ENCODE assay signal across 12 cellular contexts in genomic region chr13:46100191-46100877, GRCh38. TPM values are rescaled to one million over a fixed set of nuclear protein-coding genes. Genes with fewer than 3 reads are reported as not detected.
DNase-seq lines count a peak whose midpoint lies in the region; ATAC-seq and TF ChIP-seq lines count a peak whose summit lies in the region.
"Had no signal": no experiment of that assay in that cellular context is flagged by ENCODE, and none has a peak within 500 bp of the region (broad histone marks: within the 10 kb centered on the region; RNA-seq: fewer than 3 reads in every experiment).

No MANE protein-coding gene starts in this region.

- no peak for TF ChIP-seq POLR2A in esophagus squamous epithelium (IDR thresholded peaks at IDR 0.05)

- ATAC-seq in HG02759 (IDR thresholded peaks at IDR 0.05; ENCODE audit: unreplicated experiment) (peak; percentile 50), left lobe of liver (peak; percentile 36), GM18498 (IDR thresholded peaks at IDR 0.05; ENCODE audit: unreplicated experiment) (no peak)

- no peaks in the 10 kb centered on the region for H3K36me3 ChIP-seq in esophagus squamous epithelium

- H3K27ac ChIP-seq in esophagus squamous epithelium: no peak overlapping the region

- H3K27me3 ChIP-seq in esophagus squamous epithelium: peaks cover 0 to 5% (median 0%) of the 10 kb centered on the region in 4 donors

- H3K4me3 ChIP-seq in GM12865 (ENCODE audit: low read depth, low read length) (no peak overlapping the region), esophagus squamous epithelium (no peak overlapping the region)

- WGBS in esophagus squamous epithelium, 2 donors: 85 to 93% methylated on average over 3 of the region's 3 CpGs

- no peaks in the 10 kb centered on the region for H3K4me1 ChIP-seq in esophagus squamous epithelium

- intact Hi-C loops in esophagus squamous epithelium (cut with DNase I): no loop called here

- TF ChIP-seq CTCF in GM12865 (IDR thresholded peaks at IDR 0.05; ENCODE audit: insufficient read depth, low read depth, low read length, missing control alignments) (no peak), esophagus squamous epithelium (IDR thresholded peaks at IDR 0.05) (no peak)

- DNase-seq in GM12865 (ENCODE audit: low read depth) (peak; percentile 47), RPMI7951 (ENCODE audit: low read depth) (peak; percentile 8), left lobe of liver (ENCODE audit: low spot score) (no peak), ureter (ENCODE audit: low spot score) (no peak), NAMALWA (ENCODE audit: low spot score) (no peak), esophagus squamous epithelium (lab: John Stamatoyannopoulos, UW) (no peak)
- DNase-seq: immature natural killer cell, NCI-H187, T1000 had no signal

- H3K9me3 ChIP-seq in esophagus squamous epithelium: no peaks in the 10 kb centered on the region

RNA-seq across cellular contexts. Expression of gene CPB2, which starts 4.5 kb away (rescaled TPM):
- not detected in 2 replicates for total RNA-seq in RPMI7951 (2014; rRNA removed; shearing (Covaris generic))
- total RNA-seq in left lobe of liver (607 TPM), ureter (not detected), esophagus squamous epithelium (not detected)
- total RNA-seq: Daoy had no signal

RNA-seq across cellular contexts. Expression of gene ZC3H13, which starts 47.8 kb away (rescaled TPM):
- 11.1 and 13.4 TPM in 2 replicates for total RNA-seq in RPMI7951 (2014; rRNA removed; shearing (Covaris generic))
- total RNA-seq in left lobe of liver (46.7 TPM), ureter (53.4 TPM), esophagus squamous epithelium (10 to 100 TPM; 12.4 to 28.8 (median 15.3) TPM)

Comparison
In these comparisons a context has a peak if more than half of its experiments do, and no peak if none do; other contexts are left out.
1. DNase-seq: peak in GM12865 (single experiment) and RPMI7951 (single experiment); none in left lobe of liver (single experiment), ureter (single experiment), NAMALWA (single experiment) and esophagus squamous epithelium (single experiment).
2. RNA of gene CPB2, which starts 4.5 kb away (total RNA-seq): 607 TPM in left lobe of liver (single experiment); not detected in ureter (single experiment), not detected in RPMI7951 and not detected in esophagus squamous epithelium; every median in the first group is over 100 times any median in the second.